Comparison of ENCODE assay signal across 1 cellular context in genomic region chr1:157230500-157230899, GRCh38.
TF ChIP-seq lines count a peak whose summit lies in the region.

No MANE protein-coding gene starts in this region.

TF ChIP-seq in WTC11, 78 proteins besides CTCF, POLR2A, EP300 and RAD21 (continued from another document):
- TF ChIP-seq PRDM15 (CRISPR knock-in tag; IDR thresholded peaks at IDR 0.05) (no peak), NFE2L1 (CRISPR knock-in tag; IDR thresholded peaks at IDR 0.05) (no peak), ZNF512 (CRISPR knock-in tag; IDR thresholded peaks at IDR 0.05; ENCODE audit: borderline replicate concordance) (no peak), PRRX2 (CRISPR knock-in tag; IDR thresholded peaks at IDR 0.05) (no peak), STAT6 (CRISPR knock-in tag; conservative IDR thresholded peaks at IDR 0.05; ENCODE audit: low read depth) (no peak), OVOL2 (CRISPR knock-in tag; IDR thresholded peaks at IDR 0.05; ENCODE audit: borderline replicate concordance) (no peak), ZNF317 (CRISPR knock-in tag; IDR thresholded peaks at IDR 0.05; ENCODE audit: borderline replicate concordance, low read depth) (no peak), ELF4 (CRISPR knock-in tag; IDR thresholded peaks at IDR 0.05; ENCODE audit: low read depth) (no peak)
